In the genomic region with DNA sequence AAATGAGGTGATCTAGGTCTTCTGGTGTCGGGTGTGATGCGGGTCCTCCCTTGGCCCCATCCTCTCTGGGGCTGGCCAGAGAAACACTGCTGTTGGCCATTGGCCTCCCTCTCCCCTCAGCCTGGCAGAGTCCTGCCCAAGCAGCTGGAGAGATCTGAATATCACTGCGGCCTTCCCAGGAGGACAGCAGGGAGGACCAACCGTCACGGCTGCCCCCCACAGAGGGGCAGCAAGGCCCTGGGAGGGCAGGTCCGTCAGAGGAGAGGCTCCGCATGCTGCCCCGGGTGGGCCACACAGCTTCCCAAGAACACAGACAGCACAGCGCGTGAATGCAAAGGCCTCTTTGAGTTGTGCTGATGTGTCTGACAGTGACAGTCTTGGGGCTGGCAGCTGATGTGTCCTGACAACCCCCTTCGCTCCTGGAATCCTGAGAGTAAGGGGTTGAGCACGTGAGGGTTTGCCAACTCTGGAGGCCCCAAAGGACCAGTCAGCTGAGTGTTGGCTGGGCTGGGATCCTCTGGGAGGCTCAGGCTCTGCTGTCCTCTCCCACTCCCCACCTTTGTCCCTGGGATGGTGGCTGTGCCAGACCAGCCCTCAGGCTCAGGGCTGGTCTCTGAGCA, we compare ENCODE assay signal across 22 cellular contexts.
DNase-seq lines count a peak whose midpoint lies in the region; ATAC-seq and TF ChIP-seq lines count a peak whose summit lies in the region.
"Had no signal": no experiment of that assay in that cellular context is flagged by ENCODE, and none has a peak within 500 bp of the region (broad histone marks: within the 10 kb centered on the region; RNA-seq: fewer than 3 reads in every experiment).

No MANE protein-coding gene starts in this region.

- H3K36me3 ChIP-seq in transverse colon: no peaks in the 10 kb centered on the region
- H3K36me3 ChIP-seq: BLaER1 had no signal

- H3K27ac ChIP-seq in transverse colon: no peak overlapping the region
- H3K27ac ChIP-seq: BLaER1, parathyroid adenoma, skin epidermis had no signal

- WGBS in transverse colon (ENCODE audit: low coverage in 1 of 2), 2 donors: 85% methylated on average over 11 of the region's 12 CpGs; no CpG with 5 or more reads in 1 of the 2 donors

- intact Hi-C loops in transverse colon (cut with DNase I; ENCODE audit: low total_unique reads): no loop called here

- no peak for TF ChIP-seq EP300 in transverse colon (IDR thresholded peaks at IDR 0.05; ENCODE audit: low read depth)

- in situ Hi-C loops in transverse colon (cut with MboI; ENCODE audit: low pct_ligation_motif_present in 1 of 4, low pct_unique_long_range_greater_than_20kb in 1 of 4, low sequenced_read_pairs in 3 of 4): no loop called here

- POLR2A ChIA-PET in activated naive CD8-positive, alpha-beta T cell treated with anti-CD3 and anti-CD28 coated beads, Interleukin-2, amount 10 ng/mL, durations not matched to agents 7 days and 5 days (lab: Charles Lee): no interaction called here

- no peaks in the 10 kb centered on the region for H3K9me3 Mint-ChIP-seq in activated naive CD8-positive, alpha-beta T cell treated with anti-CD3 and anti-CD28 coated beads, Interleukin-2, amount 10 ng/mL, durations not matched to agents 7 days and 5 days
- no peaks in the 10 kb centered on the region for H3K9me3 Mint-ChIP-seq in activated naive CD8-positive, alpha-beta T cell treated with anti-CD3 and anti-CD28 coated beads for 36 hours
- H3K9me3 Mint-ChIP-seq in activated CD8-positive, alpha-beta memory T cell treated with anti-CD3 and anti-CD28 coated beads, Interleukin-2, amount 10 ng/mL, durations not matched to agents 7 days and 5 days (ENCODE audit: low read depth): no peaks in the 10 kb centered on the region
- H3K9me3 Mint-ChIP-seq: central memory CD8-positive, alpha-beta T cell; effector memory CD8-positive, alpha-beta T cell; immature natural killer cell had no signal

- H3K4me1 ChIP-seq in transverse colon: no peaks in the 10 kb centered on the region
- H3K4me1 ChIP-seq: parathyroid adenoma had no signal

- ATAC-seq in activated naive CD8-positive, alpha-beta T cell treated with anti-CD3 and anti-CD28 coated beads, Interleukin-2, amount 10 ng/mL, durations not matched to agents 7 days and 5 days (ENCODE audit: low read depth): no peak
- no peak for ATAC-seq in activated CD8-positive, alpha-beta memory T cell treated with anti-CD3 and anti-CD28 coated beads, Interleukin-2, amount 10 ng/mL, durations not matched to agents 7 days and 5 days
- no peak for ATAC-seq in HG03108 (IDR thresholded peaks at IDR 0.05; ENCODE audit: unreplicated experiment)
- ATAC-seq: effector memory CD8-positive, alpha-beta T cell; PC-3 had no signal

- H3K4me3 Mint-ChIP-seq in activated naive CD8-positive, alpha-beta T cell treated with anti-CD3 and anti-CD28 coated beads, Interleukin-2, amount 10 ng/mL, durations not matched to agents 7 days and 5 days: no peak overlapping the region
- H3K4me3 Mint-ChIP-seq in activated naive CD8-positive, alpha-beta T cell treated with anti-CD3 and anti-CD28 coated beads for 36 hours: no peak overlapping the region
- H3K4me3 Mint-ChIP-seq in activated CD8-positive, alpha-beta memory T cell treated with anti-CD3 and anti-CD28 coated beads, Interleukin-2, amount 10 ng/mL, durations not matched to agents 7 days and 5 days: no peak overlapping the region
- H3K4me3 Mint-ChIP-seq: central memory CD8-positive, alpha-beta T cell; effector memory CD8-positive, alpha-beta T cell; immature natural killer cell had no signal

- H3K27me3 ChIP-seq in transverse colon: no peaks in the 10 kb centered on the region
- H3K27me3 ChIP-seq: BLaER1 had no signal

- no peaks in the 10 kb centered on the region for H3K9me3 ChIP-seq in transverse colon
- H3K9me3 ChIP-seq: BLaER1 had no signal

- no peaks in the 10 kb centered on the region for H3K36me3 Mint-ChIP-seq in activated naive CD8-positive, alpha-beta T cell treated with anti-CD3 and anti-CD28 coated beads, Interleukin-2, amount 10 ng/mL, durations not matched to agents 7 days and 5 days
- H3K36me3 Mint-ChIP-seq in activated naive CD8-positive, alpha-beta T cell treated with anti-CD3 and anti-CD28 coated beads for 36 hours: no peaks in the 10 kb centered on the region
- no peaks in the 10 kb centered on the region for H3K36me3 Mint-ChIP-seq in activated CD8-positive, alpha-beta memory T cell treated with anti-CD3 and anti-CD28 coated beads, Interleukin-2, amount 10 ng/mL, durations not matched to agents 7 days and 5 days
- H3K36me3 Mint-ChIP-seq: immature natural killer cell had no signal

- H3K27ac Mint-ChIP-seq in activated naive CD8-positive, alpha-beta T cell treated with anti-CD3 and anti-CD28 coated beads, Interleukin-2, amount 10 ng/mL, durations not matched to agents 7 days and 5 days: no peak overlapping the region
- H3K27ac Mint-ChIP-seq in activated naive CD8-positive, alpha-beta T cell treated with anti-CD3 and anti-CD28 coated beads for 36 hours: no peak overlapping the region
- H3K27ac Mint-ChIP-seq in activated CD8-positive, alpha-beta memory T cell treated with anti-CD3 and anti-CD28 coated beads, Interleukin-2, amount 10 ng/mL, durations not matched to agents 7 days and 5 days: no peak overlapping the region
- H3K27ac Mint-ChIP-seq: effector memory CD8-positive, alpha-beta T cell; immature natural killer cell had no signal

- H3K27me3 Mint-ChIP-seq in activated naive CD8-positive, alpha-beta T cell treated with anti-CD3 and anti-CD28 coated beads, Interleukin-2, amount 10 ng/mL, durations not matched to agents 7 days and 5 days: peaks cover 2% of the 10 kb centered on the region
- H3K27me3 Mint-ChIP-seq in activated naive CD8-positive, alpha-beta T cell treated with anti-CD3 and anti-CD28 coated beads for 36 hours: no peaks in the 10 kb centered on the region
- no peaks in the 10 kb centered on the region for H3K27me3 Mint-ChIP-seq in activated CD8-positive, alpha-beta memory T cell treated with anti-CD3 and anti-CD28 coated beads, Interleukin-2, amount 10 ng/mL, durations not matched to agents 7 days and 5 days
- H3K27me3 Mint-ChIP-seq: central memory CD8-positive, alpha-beta T cell had no signal

- CTCF ChIA-PET in activated CD8-positive, alpha-beta memory T cell treated with anti-CD3 and anti-CD28 coated beads, Interleukin-2, amount 10 ng/mL, durations not matched to agents 7 days and 5 days (lab: Charles Lee): no interaction called here

- TF ChIP-seq CTCF in transverse colon (IDR thresholded peaks at IDR 0.05): no peak

- no peak for TF ChIP-seq POLR2A in transverse colon (IDR thresholded peaks at IDR 0.05)

- no peaks in the 10 kb centered on the region for H3K4me1 Mint-ChIP-seq in activated naive CD8-positive, alpha-beta T cell treated with anti-CD3 and anti-CD28 coated beads, Interleukin-2, amount 10 ng/mL, durations not matched to agents 7 days and 5 days
- H3K4me1 Mint-ChIP-seq in activated naive CD8-positive, alpha-beta T cell treated with anti-CD3 and anti-CD28 coated beads for 36 hours: no peaks in the 10 kb centered on the region
- H3K4me1 Mint-ChIP-seq in activated CD8-positive, alpha-beta memory T cell treated with anti-CD3 and anti-CD28 coated beads, Interleukin-2, amount 10 ng/mL, durations not matched to agents 7 days and 5 days: no peaks in the 10 kb centered on the region
- H3K4me1 Mint-ChIP-seq: central memory CD8-positive, alpha-beta T cell; immature natural killer cell had no signal

- DNase-seq in activated naive CD8-positive, alpha-beta T cell treated with anti-CD3 and anti-CD28 coated beads, Interleukin-2, amount 10 ng/mL, durations not matched to agents 7 days and 5 days: peak; percentile 7
- DNase-seq in activated naive CD8-positive, alpha-beta T cell treated with anti-CD3 and anti-CD28 coated beads for 36 hours: no peak
- DNase-seq in activated CD8-positive, alpha-beta memory T cell treated with anti-CD3 and anti-CD28 coated beads, Interleukin-2, amount 10 ng/mL, durations not matched to agents 7 days and 5 days: peak; percentile 14
- DNase-seq in mesenteric fat pad (ENCODE audit: low spot score): peak; percentile 73
- peak; percentile 4 for DNase-seq in transverse colon
- DNase-seq in cortex of kidney (lab: John Stamatoyannopoulos, UW): no peak
- no peak for DNase-seq in T-helper 1 cell
- DNase-seq: activated CD4-positive, CD25-positive, alpha-beta regulatory T cell; aorta; Calu3; effector memory CD8-positive, alpha-beta T cell; glutamatergic neuron; immature natural killer cell; NCI-H1436; NCI-H774; PC-3; stimulated activated CD4-positive, alpha-beta T cell treated with anti-CD3 and anti-CD28 coated beads, Interleukin-2, amount 100 ng/mL, for 48 hours had no signal

- H3K4me3 ChIP-seq in transverse colon: no peak overlapping the region
- H3K4me3 ChIP-seq: BLaER1, skin epidermis had no signal

Comparison
In these comparisons a context has a peak if more than half of its experiments do, and no peak if none do; other contexts are left out.
1. DNase-seq: peak in activated naive CD8-positive, alpha-beta T cell treated with anti-CD3 and anti-CD28 coated beads, Interleukin-2, amount 10 ng/mL, durations not matched to agents 7 days and 5 days (single experiment), activated CD8-positive, alpha-beta memory T cell treated with anti-CD3 and anti-CD28 coated beads, Interleukin-2, amount 10 ng/mL, durations not matched to agents 7 days and 5 days (single experiment), mesenteric fat pad (single experiment) and transverse colon (single experiment); none in activated naive CD8-positive, alpha-beta T cell treated with anti-CD3 and anti-CD28 coated beads for 36 hours (single experiment), cortex of kidney (single experiment) and T-helper 1 cell (0 of 5).